Comparison of ENCODE assay signal across 1 cellular context in genomic region chr3:120680193-120680894, GRCh38.
TF ChIP-seq lines count a peak whose summit lies in the region.

No MANE protein-coding gene starts in this region.

TF ChIP-seq in IMR-90, 13 proteins besides CTCF, POLR2A, EP300 and RAD21:
- TF ChIP-seq RFX5 (IDR thresholded peaks at IDR 0.05; ENCODE audit: low read depth, low read length) (no peak), ELK1 (IDR thresholded peaks at IDR 0.05; ENCODE audit: borderline replicate concordance, low read depth, low read length) (no peak), CEBPB (IDR thresholded peaks at IDR 0.05; ENCODE audit: low read depth, low read length) (peak; percentile 34; the same call in 1 of the 2 replicates), MXI1 (IDR thresholded peaks at IDR 0.05; ENCODE audit: borderline replicate concordance, low read depth, low read length) (no peak), BHLHE40 (IDR thresholded peaks at IDR 0.05; ENCODE audit: low read depth, low read length) (no peak)
